ENCODE assay signal across 1 cellular context in the genomic region with DNA sequence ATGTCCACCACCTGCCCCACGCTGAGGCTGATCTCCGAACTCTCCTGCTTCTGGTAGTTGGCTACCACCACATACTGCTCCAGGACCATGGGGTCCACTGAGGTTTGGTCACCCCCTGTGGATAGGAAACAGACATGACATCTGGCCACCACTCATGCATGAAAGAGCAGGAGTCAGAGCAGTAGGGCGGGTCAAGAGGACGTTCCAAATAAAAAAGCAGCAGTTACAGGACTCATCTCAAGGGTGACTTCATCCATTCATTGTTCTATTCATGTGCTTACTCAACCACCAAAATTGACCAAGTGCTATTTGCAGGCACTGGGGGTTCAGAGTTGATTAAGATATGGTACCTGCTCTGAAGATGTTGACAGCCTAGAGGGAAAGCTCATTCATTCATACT.
TF ChIP-seq lines count a peak whose summit lies in the region.

No MANE protein-coding gene starts in this region.

TF ChIP-seq in IMR-90, 13 proteins besides CTCF, POLR2A, EP300 and RAD21:
- TF ChIP-seq MXI1 (IDR thresholded peaks at IDR 0.05; ENCODE audit: borderline replicate concordance, low read depth, low read length) (no peak), CHD1 (IDR thresholded peaks at IDR 0.05; ENCODE audit: low read depth, low read length) (no peak), SMC3 (IDR thresholded peaks at IDR 0.05; ENCODE audit: low read depth, low read length) (no peak), RCOR1 (IDR thresholded peaks at IDR 0.05; ENCODE audit: insufficient replicate concordance, low read length) (no peak), MAZ (IDR thresholded peaks at IDR 0.05; ENCODE audit: borderline replicate concordance, low read depth, low read length) (no peak), NFE2L2 (IDR thresholded peaks at IDR 0.05; ENCODE audit: low read depth, low read length) (no peak), CEBPB (IDR thresholded peaks at IDR 0.05; ENCODE audit: low read depth, low read length) (no peak), BHLHE40 (IDR thresholded peaks at IDR 0.05; ENCODE audit: low read depth, low read length) (no peak), FOS (IDR thresholded peaks at IDR 0.05; ENCODE audit: low read depth, low read length) (no peak), MAFK (IDR thresholded peaks at IDR 0.05; ENCODE audit: low read depth, low read length) (no peak)
- TF ChIP-seq, protein P1, sequence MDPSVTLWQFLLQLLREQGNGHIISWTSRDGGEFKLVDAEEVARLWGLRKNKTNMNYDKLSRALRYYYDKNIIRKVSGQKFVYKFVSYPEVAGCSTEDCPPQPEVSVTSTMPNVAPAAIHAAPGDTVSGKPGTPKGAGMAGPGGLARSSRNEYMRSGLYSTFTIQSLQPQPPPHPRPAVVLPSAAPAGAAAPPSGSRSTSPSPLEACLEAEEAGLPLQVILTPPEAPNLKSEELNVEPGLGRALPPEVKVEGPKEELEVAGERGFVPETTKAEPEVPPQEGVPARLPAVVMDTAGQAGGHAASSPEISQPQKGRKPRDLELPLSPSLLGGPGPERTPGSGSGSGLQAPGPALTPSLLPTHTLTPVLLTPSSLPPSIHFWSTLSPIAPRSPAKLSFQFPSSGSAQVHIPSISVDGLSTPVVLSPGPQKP (IDR thresholded peaks at IDR 0.05; ENCODE audit: borderline replicate concordance, low read depth, low read length), result no peak
